In genomic region chr10:37381271-37381670, GRCh38 we compare ENCODE assay signal across 31 cellular contexts.
"Had no signal": no experiment of that assay in that cellular context is flagged by ENCODE, and none has a peak within 500 bp of the region (broad histone marks: within the 10 kb centered on the region; RNA-seq: fewer than 3 reads in every experiment).

No MANE protein-coding gene starts in this region.

- H3K27ac Mint-ChIP-seq: natural killer cell; nephron; neural progenitor cell; progenitor cell of endocrine pancreas; stimulated activated memory B cell treated with anti-CD40 and anti-IgM and Interleukin-4, amounts not matched to agents 10 μg/mL and 1 μg/mL and 100 μg/mL, for 72 hours; stimulated activated naive CD8-positive, alpha-beta T cell treated with anti-CD3 and anti-CD28 coated beads, Interleukin-15, amount 100 ng/mL, for 72 hours; type B pancreatic cell had no signal

- H3K36me3 ChIP-seq: neural progenitor cell, ovary, spleen, suprapubic skin, tibial artery, transverse colon, upper lobe of right lung, uterus had no signal

- H3K4me1 Mint-ChIP-seq: natural killer cell; nephron; neural progenitor cell; stimulated activated memory B cell treated with anti-CD40 and anti-IgM and Interleukin-4, amounts not matched to agents 10 μg/mL and 1 μg/mL and 100 μg/mL, for 72 hours; stimulated activated naive CD8-positive, alpha-beta T cell treated with anti-CD3 and anti-CD28 coated beads, Interleukin-15, amount 100 ng/mL, for 72 hours had no signal

- H3K27me3 ChIP-seq: neural progenitor cell, ovary, spleen, suprapubic skin, testis, tibial artery, transverse colon, upper lobe of right lung, uterus had no signal

- H3K4me3 Mint-ChIP-seq: natural killer cell; nephron; neural progenitor cell; stimulated activated memory B cell treated with anti-CD40 and anti-IgM and Interleukin-4, amounts not matched to agents 10 μg/mL and 1 μg/mL and 100 μg/mL, for 72 hours; stimulated activated naive CD8-positive, alpha-beta T cell treated with anti-CD3 and anti-CD28 coated beads, Interleukin-15, amount 100 ng/mL, for 72 hours; type B pancreatic cell had no signal

- H3K27me3 Mint-ChIP-seq: progenitor cell of endocrine pancreas; stimulated activated memory B cell treated with anti-CD40 and anti-IgM and Interleukin-4, amounts not matched to agents 10 μg/mL and 1 μg/mL and 100 μg/mL, for 72 hours; stimulated activated naive CD8-positive, alpha-beta T cell treated with anti-CD3 and anti-CD28 coated beads, Interleukin-15, amount 100 ng/mL, for 72 hours; type B pancreatic cell had no signal

- DNase-seq: natural killer cell; occipital lobe; ovary; posterior cingulate gyrus; psoas muscle; right cardiac atrium; spleen; stimulated activated CD4-positive, alpha-beta T cell treated with anti-CD3 and anti-CD28 coated beads, Interleukin-12 subunit alpha, Interleukin-12 subunit beta, amount 100 ng/mL, for 4 hours; stimulated activated CD4-positive, alpha-beta T cell treated with anti-CD3 and anti-CD28 coated beads, Interleukin-1b, Interleukin-23, amount 100 ng/mL, for 48 hours; stimulated activated CD4-positive, alpha-beta T cell treated with anti-CD3 and anti-CD28 coated beads, Interleukin-4, amount 100 ng/mL, for 1 hour; stimulated activated CD4-positive, alpha-beta T cell treated with anti-CD3 and anti-CD28 coated beads, Interleukin-4, amount 100 ng/mL, for 4 hours; stimulated activated CD8-positive, alpha-beta memory T cell treated with anti-CD3 and anti-CD28 coated beads, Interleukin-4, amount 100 ng/mL, for 48 hours; stimulated activated naive CD4-positive, alpha-beta T cell; stimulated activated naive CD8-positive, alpha-beta T cell treated with anti-CD3 and anti-CD28 coated beads, Interleukin-15, amount 100 ng/mL, for 72 hours; stimulated activated naive CD8-positive, alpha-beta T cell treated with anti-CD3 and anti-CD28 coated beads, Interleukin-15, Interleukin-2, amounts not matched to agents 100 U/mL and 50 U/mL, for 24 hours; substantia nigra; testis; tibial artery; transverse colon; upper lobe of right lung; uterus had no signal

- H3K27ac ChIP-seq: neural progenitor cell, ovary, parathyroid adenoma, psoas muscle, skin epidermis, spleen, suprapubic skin, testis, tibial artery, transverse colon, upper lobe of right lung, uterus had no signal

- H3K4me1 ChIP-seq: neural progenitor cell, parathyroid adenoma, psoas muscle, spleen, suprapubic skin, testis, tibial artery, transverse colon, upper lobe of right lung, uterus had no signal

- ATAC-seq: natural killer cell; psoas muscle; right cardiac atrium; sciatic nerve; stimulated activated memory B cell treated with anti-CD40 and anti-IgM and Interleukin-4, amounts not matched to agents 10 μg/mL and 1 μg/mL and 100 μg/mL, for 72 hours; stimulated activated naive CD8-positive, alpha-beta T cell treated with anti-CD3 and anti-CD28 coated beads, Interleukin-15, amount 100 ng/mL, for 72 hours; stimulated activated naive CD8-positive, alpha-beta T cell treated with anti-CD3 and anti-CD28 coated beads, Interleukin-15, Interleukin-2, amounts not matched to agents 100 U/mL and 50 U/mL, for 24 hours; upper lobe of right lung had no signal

- H3K4me3 ChIP-seq: neural progenitor cell, ovary, psoas muscle, skin epidermis, smooth muscle cell, spleen, suprapubic skin, testis, tibial artery, transverse colon, upper lobe of right lung, uterus had no signal

- H3K36me3 Mint-ChIP-seq: neural progenitor cell; stimulated activated memory B cell treated with anti-CD40 and anti-IgM and Interleukin-4, amounts not matched to agents 10 μg/mL and 1 μg/mL and 100 μg/mL, for 72 hours; type B pancreatic cell had no signal

- H3K9me3 ChIP-seq: ovary, psoas muscle, suprapubic skin, testis, tibial artery, transverse colon, upper lobe of right lung had no signal
